In genomic region chr6:18308070-18308735, GRCh38 we compare ENCODE assay signal across 19 cellular contexts. TPM values are rescaled to one million over a fixed set of nuclear protein-coding genes. Genes with fewer than 3 reads are reported as not detected.
DNase-seq lines count a peak whose midpoint lies in the region; ATAC-seq and TF ChIP-seq lines count a peak whose summit lies in the region.
"Had no signal": no experiment of that assay in that cellular context is flagged by ENCODE, and none has a peak within 500 bp of the region (broad histone marks: within the 10 kb centered on the region; RNA-seq: fewer than 3 reads in every experiment).

No MANE protein-coding gene starts in this region.

- H2BK15ac ChIP-seq in IMR-90 (ENCODE audit: low read depth, low read length): peak overlapping the region; percentile 53; the same call in 2 of the 3 replicates

- no peak for TF ChIP-seq RAD21 in IMR-90 (IDR thresholded peaks at IDR 0.05; ENCODE audit: low read length)

- no peaks in the 10 kb centered on the region for H3K4me1 Mint-ChIP-seq in naive thymus-derived CD8-positive, alpha-beta T cell

- H4K20me1 ChIP-seq in IMR-90 (ENCODE audit: insufficient read depth, low read length): no peaks in the 10 kb centered on the region
- H4K20me1 ChIP-seq: BLaER1 had no signal

- H3K36me3 Mint-ChIP-seq in naive thymus-derived CD8-positive, alpha-beta T cell: no peaks in the 10 kb centered on the region
- H3K36me3 Mint-ChIP-seq: activated CD4-positive, alpha-beta memory T cell treated with anti-CD3 and anti-CD28 coated beads for 36 hours had no signal

- intact Hi-C loops in IMR-90 (cut with micrococcal nuclease): loop anchor here (1.0 to 5.0 kb wide), 3 partner anchors 38 to 151 kb away; partner anchors contain the start of genes DEK, KDM1B and TPMT

- peak overlapping the region; percentile 85 for H3K56ac ChIP-seq in IMR-90 (ENCODE audit: extremely low read depth, insufficient read depth, low read length)

- H3K27me3 ChIP-seq in IMR-90 (ENCODE audit: control insufficient read depth, insufficient read depth, low read length): no peaks in the 10 kb centered on the region
- H3K27me3 ChIP-seq: BLaER1 had no signal

- H3K4me3 ChIP-seq in IMR-90 (ENCODE audit: insufficient read depth, low read depth, low read length) (no peak overlapping the region), astrocyte of the cerebellum (ENCODE audit: low read depth, low read length) (no peak overlapping the region)
- H3K4me3 ChIP-seq: BLaER1, coronary artery had no signal

- peak overlapping the region; percentile 95 for H2BK120ac ChIP-seq in IMR-90 (ENCODE audit: low read depth, low read length)

- peak overlapping the region; percentile 84 for H4K5ac ChIP-seq in IMR-90 (ENCODE audit: low read depth, low read length)

- H3K4ac ChIP-seq in IMR-90 (ENCODE audit: low read depth, low read length): peak overlapping the region; percentile 97

- H2AFZ ChIP-seq in IMR-90 (replicated peaks; ENCODE audit: low read length, poor library complexity): peak overlapping the region; percentile 24

- CTCF ChIA-PET in IMR-90 (lab: Yijun Ruan, JAX): interaction anchor here (0.6 kb wide), 1 partner anchor 1497 kb away, joined by 3 read pairs; no protein-coding TSS in a partner anchor

- H3K4me1 ChIP-seq in IMR-90 (ENCODE audit: control insufficient read depth, insufficient read depth, low read length): peaks cover 13% of the 10 kb centered on the region

- peak overlapping the region; percentile 33 for H2AK9ac ChIP-seq in IMR-90 (replicated peaks; ENCODE audit: low read depth, low read length, poor library complexity)

- no peaks in the 10 kb centered on the region for H3K79me1 ChIP-seq in IMR-90 (ENCODE audit: low read depth in 1 of 2, low read length in 2 of 2)

- POLR2A ChIA-PET in IMR-90 (lab: Charles Lee; ENCODE audit: unreplicated experiment): interaction anchor here (0.6 kb wide), 1 partner anchor 12 kb away, joined by 3 read pairs; no protein-coding TSS in a partner anchor
- POLR2A ChIA-PET in naive thymus-derived CD8-positive, alpha-beta T cell (lab: Charles Lee): no interaction called here

- peak overlapping the region; percentile 36 for H3K9ac ChIP-seq in IMR-90 (ENCODE audit: low read depth, low read length)
- H3K9ac ChIP-seq: BLaER1 had no signal

- no peak overlapping the region for H3K27ac Mint-ChIP-seq in naive thymus-derived CD8-positive, alpha-beta T cell
- H3K27ac Mint-ChIP-seq: activated CD4-positive, alpha-beta memory T cell treated with anti-CD3 and anti-CD28 coated beads for 36 hours; activated T-helper 1 cell treated with anti-CD3 and anti-CD28 coated beads, Interleukin-12 subunit alpha, Interleukin-12 subunit beta, Interleukin-2, Interleukin-4 antibody, amounts not matched to agents 30 ng/mL and 10 ng/mL and 1 ng/mL, durations not matched to agents 14 hours and 24 hours and 36 hours; progenitor cell of endocrine pancreas had no signal

- H3K14ac ChIP-seq in IMR-90 (replicated peaks; ENCODE audit: low read depth, low read length): peak overlapping the region; percentile 94; the same call in 1 of the 2 replicates

- peak overlapping the region; percentile 98 for H2BK5ac ChIP-seq in IMR-90 (ENCODE audit: low read depth, low read length, poor library complexity, severe bottlenecking)

- peak overlapping the region; percentile 95 for H4K91ac ChIP-seq in IMR-90 (ENCODE audit: insufficient read depth, low read depth, low read length)

- DNase-seq in AG09319 (ENCODE audit: extremely low read depth, low read depth) (peak; percentile 58), IMR-90 (peak; percentile 89), astrocyte of the cerebellum (ENCODE audit: low read depth) (peak; percentile 40), kidney tubule cell (ENCODE audit: low spot score) (peak; percentile 40), GM19240 (ENCODE audit: insufficient read length, low spot score) (no peak)
- DNase-seq in naive thymus-derived CD8-positive, alpha-beta T cell: no peak
- no peak for DNase-seq in stimulated activated naive CD4-positive, alpha-beta T cell (lab: John Stamatoyannopoulos, UW)
- DNase-seq in activated CD4-positive, alpha-beta T cell treated with anti-CD3 and anti-CD28 coated beads, Interleukin-2, amount 50 U/mL, for 4 hours: no peak
- DNase-seq: activated CD4-positive, alpha-beta memory T cell treated with anti-CD3 and anti-CD28 coated beads for 36 hours; DMS 273 treated with DMSO at 0.1 percent for 48 hours; erythroblast; NCI-H1436; NCI-H510A; stimulated activated CD4-positive, alpha-beta T cell treated with anti-CD3 and anti-CD28 coated beads, Interleukin-12 subunit alpha, Interleukin-12 subunit beta, amount 100 ng/mL, for 4 hours; stimulated activated naive CD8-positive, alpha-beta T cell treated with anti-CD3 and anti-CD28 coated beads, Interleukin-15, Interleukin-2, amounts not matched to agents 100 U/mL and 50 U/mL, for 24 hours had no signal

- H3K9me1 ChIP-seq in IMR-90 (ENCODE audit: insufficient read depth, low read length): peaks cover 9% of the 10 kb centered on the region

- WGBS in IMR-90 (ENCODE audit: extremely low coverage in 2 of 2, insufficient read length in 1 of 2), 2 experiments: no CpG with 5 or more reads among the region's 4 CpGs

- TF ChIP-seq CTCF in AG09319 (IDR thresholded peaks at IDR 0.05; ENCODE audit: low read depth, low read length) (no peak), IMR-90 (conservative IDR thresholded peaks at IDR 0.05; ENCODE audit: low read depth, low read length) (no peak), astrocyte of the cerebellum (IDR thresholded peaks at IDR 0.05; ENCODE audit: low read depth, low read length, missing control alignments) (no peak)

- H3K9me3 ChIP-seq in IMR-90 (ENCODE audit: control insufficient read depth, insufficient read depth, low read length): peaks cover 2% of the 10 kb centered on the region; the same call in 1 of the 2 replicates

- H3K36me3 ChIP-seq in IMR-90 (ENCODE audit: control insufficient read depth, insufficient read depth, low read length): no peaks in the 10 kb centered on the region
- H3K36me3 ChIP-seq: BLaER1 had no signal

- in situ Hi-C loops in IMR-90 (cut with MboI; ENCODE audit: low sequenced_read_pairs): no loop called here
- in situ Hi-C loops in astrocyte of the cerebellum (cut with HindIII; ENCODE audit: low sequenced_read_pairs): no loop called here

- ATAC-seq in IMR-90 (ENCODE audit: low read depth): peak; percentile 80
- ATAC-seq in naive thymus-derived CD8-positive, alpha-beta T cell: no peak
- ATAC-seq: stimulated activated naive CD8-positive, alpha-beta T cell treated with anti-CD3 and anti-CD28 coated beads, Interleukin-15, Interleukin-2, amounts not matched to agents 100 U/mL and 50 U/mL, for 24 hours had no signal

- H3K4me2 ChIP-seq in IMR-90 (ENCODE audit: low read depth, low read length): peak overlapping the region; percentile 58
- H3K4me2 ChIP-seq: BLaER1 had no signal

- H4K8ac ChIP-seq in IMR-90 (ENCODE audit: low read depth in 2 of 2, low read length in 2 of 2): peak overlapping the region; percentile 41 to 92; a peak in 3 of 4 replicates

- peak overlapping the region; percentile 98 for H2BK20ac ChIP-seq in IMR-90 (ENCODE audit: low read depth, low read length)

- peaks cover 6 to 18% (median 8%) of the 10 kb centered on the region in 5 donors for H3K27me3 Mint-ChIP-seq in naive thymus-derived CD8-positive, alpha-beta T cell
- H3K27me3 Mint-ChIP-seq: progenitor cell of endocrine pancreas had no signal

- H3K27ac ChIP-seq in IMR-90 (ENCODE audit: insufficient read depth, low read length): peak overlapping the region; percentile 98
- H3K27ac ChIP-seq: BLaER1, coronary artery had no signal

- peak overlapping the region; percentile 78 for H3K18ac ChIP-seq in IMR-90 (ENCODE audit: low read depth, low read length)

- TF ChIP-seq POLR2A in IMR-90 (IDR thresholded peaks at IDR 0.05; ENCODE audit: low read depth, low read length): no peak

- H3K9me3 Mint-ChIP-seq in naive thymus-derived CD8-positive, alpha-beta T cell: peaks cover 0 to 5% (median 0%) of the 10 kb centered on the region in 9 donors
- H3K9me3 Mint-ChIP-seq: activated CD4-positive, alpha-beta memory T cell treated with anti-CD3 and anti-CD28 coated beads for 36 hours; activated T-helper 1 cell treated with anti-CD3 and anti-CD28 coated beads, Interleukin-12 subunit alpha, Interleukin-12 subunit beta, Interleukin-2, Interleukin-4 antibody, amounts not matched to agents 30 ng/mL and 10 ng/mL and 1 ng/mL, durations not matched to agents 14 hours and 24 hours and 36 hours had no signal

- dilution Hi-C loops in IMR-90 (cut with HindIII; ENCODE audit: low sequenced_read_pairs, unreplicated experiment): no loop called here

- no TSS peak for BruUV-seq in IMR-90 (replicated peaks; lab: Mats Ljungman, UMichigan)

- H3K23ac ChIP-seq in IMR-90 (ENCODE audit: low read depth, low read length): peak overlapping the region; percentile 93

- no peak overlapping the region for H3K4me3 Mint-ChIP-seq in naive thymus-derived CD8-positive, alpha-beta T cell
- H3K4me3 Mint-ChIP-seq: activated CD4-positive, alpha-beta memory T cell treated with anti-CD3 and anti-CD28 coated beads for 36 hours; activated T-helper 1 cell treated with anti-CD3 and anti-CD28 coated beads, Interleukin-12 subunit alpha, Interleukin-12 subunit beta, Interleukin-2, Interleukin-4 antibody, amounts not matched to agents 30 ng/mL and 10 ng/mL and 1 ng/mL, durations not matched to agents 14 hours and 24 hours and 36 hours had no signal

- peak overlapping the region; percentile 99 for H2AK5ac ChIP-seq in IMR-90 (ENCODE audit: low read depth, low read length)

TF ChIP-seq in IMR-90, 13 proteins besides CTCF, POLR2A, EP300 and RAD21:
- peak; percentile 74; the same call in 1 of the 2 replicates for TF ChIP-seq CEBPB (IDR thresholded peaks at IDR 0.05; ENCODE audit: low read depth, low read length)
- no peak for TF ChIP-seq MAZ (IDR thresholded peaks at IDR 0.05; ENCODE audit: borderline replicate concordance, low read depth, low read length)
- TF ChIP-seq, protein P1, sequence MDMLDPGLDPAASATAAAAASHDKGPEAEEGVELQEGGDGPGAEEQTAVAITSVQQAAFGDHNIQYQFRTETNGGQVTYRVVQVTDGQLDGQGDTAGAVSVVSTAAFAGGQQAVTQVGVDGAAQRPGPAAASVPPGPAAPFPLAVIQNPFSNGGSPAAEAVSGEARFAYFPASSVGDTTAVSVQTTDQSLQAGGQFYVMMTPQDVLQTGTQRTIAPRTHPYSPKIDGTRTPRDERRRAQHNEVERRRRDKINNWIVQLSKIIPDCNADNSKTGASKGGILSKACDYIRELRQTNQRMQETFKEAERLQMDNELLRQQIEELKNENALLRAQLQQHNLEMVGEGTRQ (IDR thresholded peaks at IDR 0.05; ENCODE audit: low read depth, low read length): no peak
- TF ChIP-seq RCOR1 (IDR thresholded peaks at IDR 0.05; ENCODE audit: insufficient replicate concordance, low read length): no peak

RNA-seq across cellular contexts. Expression of gene DEK, which starts 43.9 kb away (rescaled TPM):
- 33.5 and 82.8 TPM in 2 replicates for total RNA-seq in IMR-90 (2012; rRNA removed)
- 37.1 and 37.4 TPM in 2 replicates for polyA plus RNA-seq in IMR-90 (2012; rRNA removed)
- polyA plus RNA-seq in IMR-90 (2012; cell fraction: cytosol; rRNA removed): 9.5 and 16.0 TPM in 2 replicates
- 5.2 and 18.1 TPM in 2 replicates for polyA plus RNA-seq in IMR-90 (2012; cell fraction: nucleus; rRNA removed; ENCODE audit: low replicate concordance)
- 100 to 1,000 TPM in 1 of 2 experiments, 10 to 100 TPM in 1; 97.6 to 103 TPM for total RNA-seq in naive thymus-derived CD8-positive, alpha-beta T cell
- 10 to 100 TPM; 44.4 to 55.8 (median 55.5) TPM for polyA plus RNA-seq in naive thymus-derived CD8-positive, alpha-beta T cell

Comparison
In these comparisons a context has a peak if more than half of its experiments do, and no peak if none do; other contexts are left out.
1. DNase-seq: peak in AG09319 (single experiment), IMR-90 (single experiment), astrocyte of the cerebellum (single experiment) and kidney tubule cell (single experiment); none in GM19240 (single experiment), naive thymus-derived CD8-positive, alpha-beta T cell (0 of 10), stimulated activated naive CD4-positive, alpha-beta T cell (0 of 6) and activated CD4-positive, alpha-beta T cell treated with anti-CD3 and anti-CD28 coated beads, Interleukin-2, amount 50 U/mL, for 4 hours (0 of 2).